Comparison of ENCODE assay signal across 8 cellular contexts in the genomic region with DNA sequence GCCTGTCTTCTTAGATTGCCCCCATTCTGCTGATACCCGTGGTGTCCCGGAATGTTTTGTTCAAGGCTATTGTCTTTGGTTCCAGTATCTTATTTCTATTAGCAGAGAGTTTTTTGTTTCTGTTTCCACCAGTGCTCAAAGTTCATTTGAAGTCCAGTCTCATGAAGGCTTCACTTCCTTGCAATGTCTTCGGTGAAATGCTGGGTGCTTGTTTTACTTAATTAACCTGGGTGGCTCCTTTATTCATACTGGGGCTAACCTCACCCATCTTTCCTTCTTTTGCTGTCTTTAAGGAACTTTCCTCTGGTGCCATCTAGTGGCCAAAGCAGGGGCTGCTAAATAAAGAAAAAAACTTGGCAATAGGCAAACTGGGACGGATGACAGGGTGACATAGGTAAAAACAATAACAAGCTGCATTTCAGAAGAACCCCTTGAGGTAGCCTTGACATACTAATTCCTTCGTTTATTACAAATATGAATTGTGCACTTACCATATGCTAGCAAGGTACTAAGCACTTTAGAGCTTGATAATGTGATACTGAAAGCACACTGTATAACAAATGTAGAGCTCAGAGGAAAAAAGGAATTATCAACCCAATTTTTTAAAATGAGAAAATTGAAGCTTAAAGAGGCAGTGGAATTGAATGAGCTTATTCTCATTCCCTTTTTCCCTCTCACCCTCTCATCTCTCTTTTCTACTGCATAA. TPM values are rescaled to one million over a fixed set of nuclear protein-coding genes. Genes with fewer than 3 reads are reported as not detected.
DNase-seq lines count a peak whose midpoint lies in the region; ATAC-seq and TF ChIP-seq lines count a peak whose summit lies in the region.

No MANE protein-coding gene starts in this region.

- H3K27ac Mint-ChIP-seq in activated naive CD4-positive, alpha-beta T cell treated with anti-CD3 and anti-CD28 coated beads, Interleukin-2, amount 50 U/mL, for 72 hours = no peak overlapping the region

- TF ChIP-seq CTCF in NB4 (IDR thresholded peaks at IDR 0.05; ENCODE audit: low read depth, low read length) (peak; percentile 86), heart left ventricle (IDR thresholded peaks at IDR 0.05) (peak; percentile 86 to 98 (median 92))

- H3K27me3 ChIP-seq in HAP-1 (ENCODE audit: low read depth) (peaks cover 9% of the 10 kb centered on the region; the same call in 1 of the 2 replicates), heart left ventricle (peaks cover 0 to 6% (median 0%) of the 10 kb centered on the region in 9 donors)

- peaks cover 4% of the 10 kb centered on the region; the same call in 1 of the 2 replicates for H3K4me1 ChIP-seq in HAP-1
- peaks cover 0 to 8% (median 0%) of the 10 kb centered on the region in 12 donors for H3K4me1 ChIP-seq in heart left ventricle

- H3K4me3 ChIP-seq in HAP-1 (no peak overlapping the region), NB4 (ENCODE audit: low read depth, low read length) (no peak overlapping the region), heart left ventricle (no peak overlapping the region)

- peak; percentile 48 to 67 for ATAC-seq in activated naive CD4-positive, alpha-beta T cell treated with anti-CD3 and anti-CD28 coated beads, Interleukin-2, amount 50 U/mL, for 72 hours
- peak in 3 of 4 donors; percentile 53 to 63 (median 58) for ATAC-seq in heart left ventricle

- DNase-seq in EL = peak; percentile 66
- peak; percentile 66 to 84 for DNase-seq in HAP-1 (ENCODE audit: low spot score in 2 of 2)
- DNase-seq in NB4 (ENCODE audit: low read depth) = peak; percentile 64
- DNase-seq in SKM-1 treated with dmso at 0.1 percent for 144 hours (lab: John Stamatoyannopoulos, UW; ENCODE audit: unreplicated experiment) = peak; percentile 58
- peak in 1 of 2 donors; percentile 79 for DNase-seq in activated naive CD4-positive, alpha-beta T cell treated with anti-CD3 and anti-CD28 coated beads, Interleukin-2, amount 50 U/mL, for 72 hours (ENCODE audit: low spot score in 2 of 2)
- DNase-seq in heart left ventricle = peak in 4 of 5 donors; percentile 42 to 63 (median 58)
- DNase-seq in retina = peak; percentile 87
- DNase-seq in mesenteric fat pad (ENCODE audit: low spot score) = no peak

- no peak overlapping the region for H3K27ac ChIP-seq in heart left ventricle

- no peaks in the 10 kb centered on the region for H3K36me3 Mint-ChIP-seq in activated naive CD4-positive, alpha-beta T cell treated with anti-CD3 and anti-CD28 coated beads, Interleukin-2, amount 50 U/mL, for 72 hours

- in situ Hi-C loops in HAP-1 (cut with MboI; ENCODE audit: low sequenced_read_pairs) = loop anchor here (10.0 to 25.0 kb wide), 2 partner anchors 149 to 527 kb away; no protein-coding TSS in a partner anchor

- TF ChIP-seq POLR2A in NB4 (IDR thresholded peaks at IDR 0.05; ENCODE audit: extremely low read depth, insufficient read length) = no peak
- TF ChIP-seq POLR2A in heart left ventricle (IDR thresholded peaks at IDR 0.05) = no peak

- H3K9me3 ChIP-seq in HAP-1 (no peaks in the 10 kb centered on the region), heart left ventricle (no peaks in the 10 kb centered on the region)

- H3K36me3 ChIP-seq in HAP-1 (replicated peaks) (no peaks in the 10 kb centered on the region), heart left ventricle (no peaks in the 10 kb centered on the region)

- WGBS in heart left ventricle, 4 donors = 14 to 25% (median 21%) methylated on average over 5 of the region's 5 CpGs

- no peaks in the 10 kb centered on the region for H3K9me3 Mint-ChIP-seq in activated naive CD4-positive, alpha-beta T cell treated with anti-CD3 and anti-CD28 coated beads, Interleukin-2, amount 50 U/mL, for 72 hours

- intact Hi-C loops in heart left ventricle (cut with DNase I) = loop anchor here (1.0 to 10.0 kb wide), 14 partner anchors 89 to 522 kb away; partner anchors contain the start of gene MMD (in 2 of the 10)

RNA-seq across cellular contexts. Expression of gene SMIM36, which starts 2.8 kb away (rescaled TPM):
- total RNA-seq in activated naive CD4-positive, alpha-beta T cell treated with anti-CD3 and anti-CD28 coated beads, Interleukin-2, amount 50 U/mL, for 72 hours = not detected
- total RNA-seq in heart left ventricle (not detected), mesenteric fat pad (not detected)
- polyA plus RNA-seq in heart left ventricle = not detected
